17 cellular contexts compared by ENCODE assay signal in genomic region chr13:78709028-78709427, GRCh38.
"Had no signal": no experiment of that assay in that cellular context is flagged by ENCODE, and none has a peak within 500 bp of the region (broad histone marks: within the 10 kb centered on the region; RNA-seq: fewer than 3 reads in every experiment).

No MANE protein-coding gene starts in this region.

- H3K27me3 Mint-ChIP-seq: memory B cell, progenitor cell of endocrine pancreas had no signal

- ATAC-seq: activated T-cell treated with anti-CD3 and anti-CD28 coated beads, Interleukin-2, amount 50 U/mL, for 72 hours; gastrocnemius medialis; left ventricle myocardium superior had no signal

- DNase-seq: activated CD4-positive, CD25-positive, alpha-beta regulatory T cell treated with anti-CD3 and anti-CD28 coated beads, Interleukin-2, amount 50 U/mL, for 72 hours; activated CD8-positive, alpha-beta memory T cell treated with anti-CD3 and anti-CD28 coated beads for 24 hours; activated gamma-delta T cell; activated T-cell treated with anti-CD3 and anti-CD28 coated beads, Interleukin-2, amount 50 U/mL, for 72 hours; dermis blood vessel endothelial cell; effector memory CD4-positive, alpha-beta T cell; gastrocnemius medialis; head of caudate nucleus; left ventricle myocardium superior; occipital lobe; stimulated activated CD4-positive, alpha-beta T cell treated with anti-CD3 and anti-CD28 coated beads, Interleukin-2, amount 100 ng/mL, for 24 hours; stimulated activated naive CD4-positive, alpha-beta T cell treated with Interleukin-2 at 50 U/mL for 16 hours; thyroid gland had no signal

- H3K4me1 Mint-ChIP-seq: memory B cell had no signal

- H3K27ac Mint-ChIP-seq: activated naive CD8-positive, alpha-beta T cell; activated T-cell treated with anti-CD3 and anti-CD28 coated beads, Interleukin-2, amount 50 U/mL, for 72 hours; memory B cell; progenitor cell of endocrine pancreas; T-helper 1 cell treated with Interleukin-12 subunit alpha and Interleukin-12 subunit beta and Interleukin-4 antibody, amounts not matched to agents 30 μg/mL and 1 μg/mL, for 36 hours had no signal

- H3K4me3 Mint-ChIP-seq: activated naive CD8-positive, alpha-beta T cell; activated T-cell treated with anti-CD3 and anti-CD28 coated beads, Interleukin-2, amount 50 U/mL, for 72 hours; memory B cell; T-helper 1 cell treated with Interleukin-12 subunit alpha and Interleukin-12 subunit beta and Interleukin-4 antibody, amounts not matched to agents 30 μg/mL and 1 μg/mL, for 36 hours had no signal

- H3K36me3 Mint-ChIP-seq: activated naive CD8-positive, alpha-beta T cell; memory B cell had no signal

- H3K4me3 ChIP-seq: gastrocnemius medialis, thyroid gland had no signal
